ENCODE assay signal across 24 cellular contexts in genomic region chr9:35107337-35108290, GRCh38. TPM values are rescaled to one million over a fixed set of nuclear protein-coding genes. Genes with fewer than 3 reads are reported as not detected.
A peak's percentile ranks its signal among the peaks of the same experiment; 100 is the strongest.
DNase-seq lines count a peak whose midpoint lies in the region; ATAC-seq and TF ChIP-seq lines count a peak whose summit lies in the region.
"Had no signal": no experiment of that assay in that cellular context is flagged by ENCODE, and none has a peak within 500 bp of the region (broad histone marks: within the 10 kb centered on the region; RNA-seq: fewer than 3 reads in every experiment).

No MANE protein-coding gene starts in this region.

- peaks cover 42 to 66% (median 48%) of the 10 kb centered on the region in 10 experiments for H3K4me1 ChIP-seq in BLaER1 treated with 17β-estradiol and CSF1 and Interleukin-3, amounts not matched to agents 10 nM and 100 nM
- H3K4me1 ChIP-seq in osteoblast (ENCODE audit: insufficient read depth, low read length): peaks cover 32% of the 10 kb centered on the region

- H3K4me2 ChIP-seq in BLaER1 treated with 17β-estradiol and CSF1 and Interleukin-3, amounts not matched to agents 10 nM and 100 nM: no peak overlapping the region
- H3K4me2 ChIP-seq in osteoblast (ENCODE audit: insufficient read depth, low read length): no peak overlapping the region

- H3K4me3 Mint-ChIP-seq in activated CD4-positive, alpha-beta T cell treated with anti-CD3 and anti-CD28 coated beads, Interleukin-2, amount 10 ng/mL, durations not matched to agents 24 days and 14 days: no peak overlapping the region

- DNase-seq in activated CD4-positive, alpha-beta T cell treated with anti-CD3 and anti-CD28 coated beads, Interleukin-2, amount 10 ng/mL, durations not matched to agents 24 days and 14 days: peak; percentile 54
- no peak for DNase-seq in activated CD4-positive, alpha-beta T cell treated with anti-CD3 and anti-CD28 coated beads for 4 hours
- peak; percentile 71 for DNase-seq in coronary artery (ENCODE audit: low spot score)
- peak; percentile 31 for DNase-seq in osteoblast (ENCODE audit: insufficient read length, low spot score, missing footprints)
- no peak for DNase-seq in hippocampal formation (lab: John Stamatoyannopoulos, UW)
- DNase-seq in NOMO-1 (lab: John Stamatoyannopoulos, UW; ENCODE audit: unreplicated experiment in 2 of 2): no peak
- no peak for DNase-seq in sciatic nerve (ENCODE audit: low spot score)
- DNase-seq: 8988T; ACHN; BE2C; CD4-positive, CD25-positive, alpha-beta regulatory T cell; DMS153; DND-41; GOT3; HCEC 1CT; KBM-7; MV-4-11; NCI-H1105; NCI-H1436 treated with DMSO at 0.1 percent for 48 hours; NCI-H187 treated with DMSO at 0.1 percent for 48 hours; NCI-H524; NCI-H748 treated with DMSO at 0.1 percent for 48 hours; PC-3 had no signal

- no peak overlapping the region for H3K4me3 ChIP-seq in BLaER1 treated with 17β-estradiol and CSF1 and Interleukin-3, amounts not matched to agents 10 nM and 100 nM
- H3K4me3 ChIP-seq in coronary artery: no peak overlapping the region
- H3K4me3 ChIP-seq in osteoblast (ENCODE audit: insufficient read depth, low read length): no peak overlapping the region

- ATAC-seq in sciatic nerve: no peak
- ATAC-seq: PC-3 had no signal

- intact Hi-C loops in activated CD4-positive, alpha-beta T cell treated with anti-CD3 and anti-CD28 coated beads, Interleukin-2, amount 10 ng/mL, durations not matched to agents 24 days and 14 days (cut with micrococcal nuclease): no loop called here
- intact Hi-C loops in sciatic nerve (cut with DNase I): no loop called here

- no peaks in the 10 kb centered on the region for H3K9me3 ChIP-seq in BLaER1 treated with 17β-estradiol and CSF1 and Interleukin-3, amounts not matched to agents 10 nM and 100 nM (replicated peaks in 1 of 11)
- H3K9me3 ChIP-seq in osteoblast (ENCODE audit: low read depth, low read length): no peaks in the 10 kb centered on the region
- H3K9me3 ChIP-seq: BE2C had no signal

- H3K4me1 Mint-ChIP-seq in activated CD4-positive, alpha-beta T cell treated with anti-CD3 and anti-CD28 coated beads, Interleukin-2, amount 10 ng/mL, durations not matched to agents 24 days and 14 days: peaks cover 29% of the 10 kb centered on the region

- peaks cover 46 to 62% (median 50%) of the 10 kb centered on the region in 11 experiments for H3K36me3 ChIP-seq in BLaER1 treated with 17β-estradiol and CSF1 and Interleukin-3, amounts not matched to agents 10 nM and 100 nM
- peaks cover 50% of the 10 kb centered on the region for H3K36me3 ChIP-seq in osteoblast (ENCODE audit: insufficient read depth, low read length)
- H3K36me3 ChIP-seq: BE2C had no signal

- H3K27ac ChIP-seq in BLaER1 treated with 17β-estradiol and CSF1 and Interleukin-3, amounts not matched to agents 10 nM and 100 nM: no peak overlapping the region; a peak in 2 of 22 replicates
- H3K27ac ChIP-seq in coronary artery (no peak overlapping the region), osteoblast (ENCODE audit: low read depth, low read length) (no peak overlapping the region)

- H4K20me1 ChIP-seq in BLaER1 treated with 17β-estradiol and CSF1 and Interleukin-3, amounts not matched to agents 10 nM and 100 nM: peaks cover 0 to 80% (median 25%) of the 10 kb centered on the region in 11 experiments; a peak in 14 of 22 replicates
- peaks cover 29% of the 10 kb centered on the region for H4K20me1 ChIP-seq in osteoblast (ENCODE audit: insufficient read depth, low read length)

- H3K27me3 Mint-ChIP-seq in activated CD4-positive, alpha-beta T cell treated with anti-CD3 and anti-CD28 coated beads, Interleukin-2, amount 10 ng/mL, durations not matched to agents 24 days and 14 days: no peaks in the 10 kb centered on the region
- H3K27me3 Mint-ChIP-seq: CD4-positive, CD25-positive, alpha-beta regulatory T cell had no signal

- no peak overlapping the region for H3K27ac Mint-ChIP-seq in activated CD4-positive, alpha-beta T cell treated with anti-CD3 and anti-CD28 coated beads, Interleukin-2, amount 10 ng/mL, durations not matched to agents 24 days and 14 days

- H2AFZ ChIP-seq in osteoblast (ENCODE audit: low read length): no peak overlapping the region

- no peaks in the 10 kb centered on the region for H3K9me3 Mint-ChIP-seq in activated CD4-positive, alpha-beta T cell treated with anti-CD3 and anti-CD28 coated beads, Interleukin-2, amount 10 ng/mL, durations not matched to agents 24 days and 14 days
- H3K9me3 Mint-ChIP-seq: CD4-positive, CD25-positive, alpha-beta regulatory T cell had no signal

- peaks cover 20% of the 10 kb centered on the region for H3K36me3 Mint-ChIP-seq in activated CD4-positive, alpha-beta T cell treated with anti-CD3 and anti-CD28 coated beads, Interleukin-2, amount 10 ng/mL, durations not matched to agents 24 days and 14 days (ENCODE audit: low read depth)

- TF ChIP-seq CTCF in coronary artery (IDR thresholded peaks at IDR 0.05) (no peak), osteoblast (IDR thresholded peaks at IDR 0.05; ENCODE audit: extremely low read depth, low read depth, low read length) (no peak)

- no peaks in the 10 kb centered on the region for H3K27me3 ChIP-seq in BLaER1 treated with 17β-estradiol and CSF1 and Interleukin-3, amounts not matched to agents 10 nM and 100 nM
- no peaks in the 10 kb centered on the region for H3K27me3 ChIP-seq in osteoblast (ENCODE audit: insufficient read depth, low read length)
- H3K27me3 ChIP-seq: BE2C had no signal

- peak overlapping the region in 6 of 11 experiments; percentile 9 to 41 (median 10); a peak in 2 of 22 replicates for H3K9ac ChIP-seq in BLaER1 treated with 17β-estradiol and CSF1 and Interleukin-3, amounts not matched to agents 10 nM and 100 nM

- H3K79me2 ChIP-seq in osteoblast (ENCODE audit: insufficient read depth, low read length): peaks cover 56% of the 10 kb centered on the region

RNA-seq across cellular contexts. Expression of gene STOML2, which starts 4.7 kb away (rescaled TPM):
- 258 and 262 TPM in 2 replicates for total RNA-seq in activated CD4-positive, alpha-beta T cell treated with anti-CD3 and anti-CD28 coated beads, Interleukin-2, amount 10 ng/mL, durations not matched to agents 24 days and 14 days
- total RNA-seq in osteoblast (130 and 140 TPM in 2 replicates), sciatic nerve (48.5 TPM)

RNA-seq across cellular contexts. Expression of gene ATOSB, which starts 8.0 kb away (rescaled TPM):
- 3.7 and 4.7 TPM in 2 replicates for total RNA-seq in activated CD4-positive, alpha-beta T cell treated with anti-CD3 and anti-CD28 coated beads, Interleukin-2, amount 10 ng/mL, durations not matched to agents 24 days and 14 days
- total RNA-seq in osteoblast (31.1 and 32.1 TPM in 2 replicates), sciatic nerve (15.9 TPM)

RNA-seq across cellular contexts. Expression of gene PIGO, which starts 11.2 kb away (rescaled TPM):
- 32.5 and 37.2 TPM in 2 replicates for total RNA-seq in activated CD4-positive, alpha-beta T cell treated with anti-CD3 and anti-CD28 coated beads, Interleukin-2, amount 10 ng/mL, durations not matched to agents 24 days and 14 days
- total RNA-seq in osteoblast: 15.0 and 15.9 TPM in 2 replicates
- total RNA-seq in sciatic nerve: 25.0 TPM

RNA-seq across cellular contexts. Expression of gene FANCG, which starts 27.9 kb away (rescaled TPM):
- total RNA-seq in activated CD4-positive, alpha-beta T cell treated with anti-CD3 and anti-CD28 coated beads, Interleukin-2, amount 10 ng/mL, durations not matched to agents 24 days and 14 days: 114 and 122 TPM in 2 replicates
- total RNA-seq in osteoblast (10.9 and 11.5 TPM in 2 replicates), sciatic nerve (17.5 TPM)

RNA-seq across cellular contexts. Expression of gene VCP, which starts 35.2 kb away (rescaled TPM):
- 335 and 343 TPM in 2 replicates for total RNA-seq in activated CD4-positive, alpha-beta T cell treated with anti-CD3 and anti-CD28 coated beads, Interleukin-2, amount 10 ng/mL, durations not matched to agents 24 days and 14 days
- total RNA-seq in osteoblast (241 and 267 TPM in 2 replicates), sciatic nerve (166 TPM)

Comparison
In these comparisons a context has a peak if more than half of its experiments do, and no peak if none do; other contexts are left out.
1. DNase-seq: peak in activated CD4-positive, alpha-beta T cell treated with anti-CD3 and anti-CD28 coated beads, Interleukin-2, amount 10 ng/mL, durations not matched to agents 24 days and 14 days (single experiment), coronary artery (single experiment) and osteoblast (single experiment); none in activated CD4-positive, alpha-beta T cell treated with anti-CD3 and anti-CD28 coated beads for 4 hours (0 of 2), hippocampal formation (0 of 2), NOMO-1 (0 of 2) and sciatic nerve (single experiment).